1 cellular context compared by ENCODE assay signal in the genomic region with DNA sequence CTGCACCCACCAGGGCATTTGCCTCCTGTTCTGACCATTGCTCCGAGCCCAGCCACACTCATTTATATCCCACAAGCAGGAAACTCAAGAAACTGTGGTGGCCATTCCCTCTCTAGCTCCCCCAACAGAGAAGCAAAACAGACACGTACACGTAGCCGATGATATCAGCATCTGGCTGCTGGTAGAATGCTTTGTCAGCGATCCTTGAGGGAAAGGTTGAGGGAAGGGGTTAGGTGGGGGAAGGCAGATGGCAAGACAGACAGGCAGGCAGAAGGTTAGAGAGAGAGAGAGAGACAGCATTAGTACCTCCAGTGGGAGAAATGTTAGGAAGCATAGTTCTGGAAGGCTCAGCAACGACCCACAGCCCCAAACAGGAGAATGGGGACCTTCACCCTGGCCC.
TF ChIP-seq lines count a peak whose summit lies in the region.

No MANE protein-coding gene starts in this region.

TF ChIP-seq in K562, 482 proteins besides CTCF, POLR2A, EP300 and RAD21 (continued from another document and continues in another):
- TF ChIP-seq, protein P1, sequence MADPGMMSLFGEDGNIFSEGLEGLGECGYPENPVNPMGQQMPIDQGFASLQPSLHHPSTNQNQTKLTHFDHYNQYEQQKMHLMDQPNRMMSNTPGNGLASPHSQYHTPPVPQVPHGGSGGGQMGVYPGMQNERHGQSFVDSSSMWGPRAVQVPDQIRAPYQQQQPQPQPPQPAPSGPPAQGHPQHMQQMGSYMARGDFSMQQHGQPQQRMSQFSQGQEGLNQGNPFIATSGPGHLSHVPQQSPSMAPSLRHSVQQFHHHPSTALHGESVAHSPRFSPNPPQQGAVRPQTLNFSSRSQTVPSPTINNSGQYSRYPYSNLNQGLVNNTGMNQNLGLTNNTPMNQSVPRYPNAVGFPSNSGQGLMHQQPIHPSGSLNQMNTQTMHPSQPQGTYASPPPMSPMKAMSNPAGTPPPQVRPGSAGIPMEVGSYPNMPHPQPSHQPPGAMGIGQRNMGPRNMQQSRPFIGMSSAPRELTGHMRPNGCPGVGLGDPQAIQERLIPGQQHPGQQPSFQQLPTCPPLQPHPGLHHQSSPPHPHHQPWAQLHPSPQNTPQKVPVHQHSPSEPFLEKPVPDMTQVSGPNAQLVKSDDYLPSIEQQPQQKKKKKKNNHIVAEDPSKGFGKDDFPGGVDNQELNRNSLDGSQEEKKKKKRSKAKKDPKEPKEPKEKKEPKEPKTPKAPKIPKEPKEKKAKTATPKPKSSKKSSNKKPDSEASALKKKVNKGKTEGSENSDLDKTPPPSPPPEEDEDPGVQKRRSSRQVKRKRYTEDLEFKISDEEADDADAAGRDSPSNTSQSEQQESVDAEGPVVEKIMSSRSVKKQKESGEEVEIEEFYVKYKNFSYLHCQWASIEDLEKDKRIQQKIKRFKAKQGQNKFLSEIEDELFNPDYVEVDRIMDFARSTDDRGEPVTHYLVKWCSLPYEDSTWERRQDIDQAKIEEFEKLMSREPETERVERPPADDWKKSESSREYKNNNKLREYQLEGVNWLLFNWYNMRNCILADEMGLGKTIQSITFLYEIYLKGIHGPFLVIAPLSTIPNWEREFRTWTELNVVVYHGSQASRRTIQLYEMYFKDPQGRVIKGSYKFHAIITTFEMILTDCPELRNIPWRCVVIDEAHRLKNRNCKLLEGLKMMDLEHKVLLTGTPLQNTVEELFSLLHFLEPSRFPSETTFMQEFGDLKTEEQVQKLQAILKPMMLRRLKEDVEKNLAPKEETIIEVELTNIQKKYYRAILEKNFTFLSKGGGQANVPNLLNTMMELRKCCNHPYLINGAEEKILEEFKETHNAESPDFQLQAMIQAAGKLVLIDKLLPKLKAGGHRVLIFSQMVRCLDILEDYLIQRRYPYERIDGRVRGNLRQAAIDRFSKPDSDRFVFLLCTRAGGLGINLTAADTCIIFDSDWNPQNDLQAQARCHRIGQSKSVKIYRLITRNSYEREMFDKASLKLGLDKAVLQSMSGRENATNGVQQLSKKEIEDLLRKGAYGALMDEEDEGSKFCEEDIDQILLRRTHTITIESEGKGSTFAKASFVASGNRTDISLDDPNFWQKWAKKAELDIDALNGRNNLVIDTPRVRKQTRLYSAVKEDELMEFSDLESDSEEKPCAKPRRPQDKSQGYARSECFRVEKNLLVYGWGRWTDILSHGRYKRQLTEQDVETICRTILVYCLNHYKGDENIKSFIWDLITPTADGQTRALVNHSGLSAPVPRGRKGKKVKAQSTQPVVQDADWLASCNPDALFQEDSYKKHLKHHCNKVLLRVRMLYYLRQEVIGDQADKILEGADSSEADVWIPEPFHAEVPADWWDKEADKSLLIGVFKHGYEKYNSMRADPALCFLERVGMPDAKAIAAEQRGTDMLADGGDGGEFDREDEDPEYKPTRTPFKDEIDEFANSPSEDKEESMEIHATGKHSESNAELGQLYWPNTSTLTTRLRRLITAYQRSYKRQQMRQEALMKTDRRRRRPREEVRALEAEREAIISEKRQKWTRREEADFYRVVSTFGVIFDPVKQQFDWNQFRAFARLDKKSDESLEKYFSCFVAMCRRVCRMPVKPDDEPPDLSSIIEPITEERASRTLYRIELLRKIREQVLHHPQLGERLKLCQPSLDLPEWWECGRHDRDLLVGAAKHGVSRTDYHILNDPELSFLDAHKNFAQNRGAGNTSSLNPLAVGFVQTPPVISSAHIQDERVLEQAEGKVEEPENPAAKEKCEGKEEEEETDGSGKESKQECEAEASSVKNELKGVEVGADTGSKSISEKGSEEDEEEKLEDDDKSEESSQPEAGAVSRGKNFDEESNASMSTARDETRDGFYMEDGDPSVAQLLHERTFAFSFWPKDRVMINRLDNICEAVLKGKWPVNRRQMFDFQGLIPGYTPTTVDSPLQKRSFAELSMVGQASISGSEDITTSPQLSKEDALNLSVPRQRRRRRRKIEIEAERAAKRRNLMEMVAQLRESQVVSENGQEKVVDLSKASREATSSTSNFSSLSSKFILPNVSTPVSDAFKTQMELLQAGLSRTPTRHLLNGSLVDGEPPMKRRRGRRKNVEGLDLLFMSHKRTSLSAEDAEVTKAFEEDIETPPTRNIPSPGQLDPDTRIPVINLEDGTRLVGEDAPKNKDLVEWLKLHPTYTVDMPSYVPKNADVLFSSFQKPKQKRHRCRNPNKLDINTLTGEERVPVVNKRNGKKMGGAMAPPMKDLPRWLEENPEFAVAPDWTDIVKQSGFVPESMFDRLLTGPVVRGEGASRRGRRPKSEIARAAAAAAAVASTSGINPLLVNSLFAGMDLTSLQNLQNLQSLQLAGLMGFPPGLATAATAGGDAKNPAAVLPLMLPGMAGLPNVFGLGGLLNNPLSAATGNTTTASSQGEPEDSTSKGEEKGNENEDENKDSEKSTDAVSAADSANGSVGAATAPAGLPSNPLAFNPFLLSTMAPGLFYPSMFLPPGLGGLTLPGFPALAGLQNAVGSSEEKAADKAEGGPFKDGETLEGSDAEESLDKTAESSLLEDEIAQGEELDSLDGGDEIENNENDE (IDR thresholded peaks at IDR 0.05; ENCODE audit: low read depth, low read length) = no peak
- no peak for TF ChIP-seq ZNF707 (CRISPR knock-in tag; conservative IDR thresholded peaks at IDR 0.05)
- peak; percentile 66; the same call in 1 of the 2 replicates for TF ChIP-seq NBN (IDR thresholded peaks at IDR 0.05; ENCODE audit: low read depth)
- peak; percentile 48; the same call in 1 of the 2 replicates for TF ChIP-seq JUND (IDR thresholded peaks at IDR 0.05; ENCODE audit: borderline replicate concordance, low read depth, low read length)
- TF ChIP-seq JUND (tag; IDR thresholded peaks at IDR 0.05; ENCODE audit: borderline replicate concordance, low read depth, low read length) = peak; percentile 63; the same call in 1 of the 3 replicates
- TF ChIP-seq, protein P2, sequence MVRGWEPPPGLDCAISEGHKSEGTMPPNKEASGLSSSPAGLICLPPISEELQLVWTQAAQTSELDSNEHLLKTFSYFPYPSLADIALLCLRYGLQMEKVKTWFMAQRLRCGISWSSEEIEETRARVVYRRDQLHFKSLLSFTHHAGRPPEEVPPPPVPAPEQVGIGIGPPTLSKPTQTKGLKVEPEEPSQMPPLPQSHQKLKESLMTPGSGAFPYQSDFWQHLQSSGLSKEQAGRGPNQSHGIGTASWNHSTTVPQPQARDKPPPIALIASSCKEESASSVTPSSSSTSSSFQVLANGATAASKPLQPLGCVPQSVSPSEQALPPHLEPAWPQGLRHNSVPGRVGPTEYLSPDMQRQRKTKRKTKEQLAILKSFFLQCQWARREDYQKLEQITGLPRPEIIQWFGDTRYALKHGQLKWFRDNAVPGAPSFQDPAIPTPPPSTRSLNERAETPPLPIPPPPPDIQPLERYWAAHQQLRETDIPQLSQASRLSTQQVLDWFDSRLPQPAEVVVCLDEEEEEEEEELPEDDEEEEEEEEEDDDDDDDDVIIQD (CRISPR knock-in tag; IDR thresholded peaks at IDR 0.05) = no peak
- TF ChIP-seq SMARCA5 (IDR thresholded peaks at IDR 0.05) = no peak
- TF ChIP-seq, protein P3, sequence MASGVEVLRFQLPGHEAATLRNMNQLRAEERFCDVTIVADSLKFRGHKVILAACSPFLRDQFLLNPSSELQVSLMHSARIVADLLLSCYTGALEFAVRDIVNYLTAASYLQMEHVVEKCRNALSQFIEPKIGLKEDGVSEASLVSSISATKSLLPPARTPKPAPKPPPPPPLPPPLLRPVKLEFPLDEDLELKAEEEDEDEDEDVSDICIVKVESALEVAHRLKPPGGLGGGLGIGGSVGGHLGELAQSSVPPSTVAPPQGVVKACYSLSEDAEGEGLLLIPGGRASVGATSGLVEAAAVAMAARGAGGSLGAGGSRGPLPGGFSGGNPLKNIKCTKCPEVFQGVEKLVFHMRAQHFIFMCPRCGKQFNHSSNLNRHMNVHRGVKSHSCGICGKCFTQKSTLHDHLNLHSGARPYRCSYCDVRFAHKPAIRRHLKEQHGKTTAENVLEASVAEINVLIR (CRISPR knock-in tag; IDR thresholded peaks at IDR 0.05) = no peak
- no peak for TF ChIP-seq KDM4B (IDR thresholded peaks at IDR 0.05; ENCODE audit: borderline replicate concordance in 2 of 2, low read depth in 1 of 2)
- TF ChIP-seq SMARCA4 (IDR thresholded peaks at IDR 0.05) = peak; percentile 73
- TF ChIP-seq GTF2E2 (tag; IDR thresholded peaks at IDR 0.05) = no peak
- TF ChIP-seq, protein P4, sequence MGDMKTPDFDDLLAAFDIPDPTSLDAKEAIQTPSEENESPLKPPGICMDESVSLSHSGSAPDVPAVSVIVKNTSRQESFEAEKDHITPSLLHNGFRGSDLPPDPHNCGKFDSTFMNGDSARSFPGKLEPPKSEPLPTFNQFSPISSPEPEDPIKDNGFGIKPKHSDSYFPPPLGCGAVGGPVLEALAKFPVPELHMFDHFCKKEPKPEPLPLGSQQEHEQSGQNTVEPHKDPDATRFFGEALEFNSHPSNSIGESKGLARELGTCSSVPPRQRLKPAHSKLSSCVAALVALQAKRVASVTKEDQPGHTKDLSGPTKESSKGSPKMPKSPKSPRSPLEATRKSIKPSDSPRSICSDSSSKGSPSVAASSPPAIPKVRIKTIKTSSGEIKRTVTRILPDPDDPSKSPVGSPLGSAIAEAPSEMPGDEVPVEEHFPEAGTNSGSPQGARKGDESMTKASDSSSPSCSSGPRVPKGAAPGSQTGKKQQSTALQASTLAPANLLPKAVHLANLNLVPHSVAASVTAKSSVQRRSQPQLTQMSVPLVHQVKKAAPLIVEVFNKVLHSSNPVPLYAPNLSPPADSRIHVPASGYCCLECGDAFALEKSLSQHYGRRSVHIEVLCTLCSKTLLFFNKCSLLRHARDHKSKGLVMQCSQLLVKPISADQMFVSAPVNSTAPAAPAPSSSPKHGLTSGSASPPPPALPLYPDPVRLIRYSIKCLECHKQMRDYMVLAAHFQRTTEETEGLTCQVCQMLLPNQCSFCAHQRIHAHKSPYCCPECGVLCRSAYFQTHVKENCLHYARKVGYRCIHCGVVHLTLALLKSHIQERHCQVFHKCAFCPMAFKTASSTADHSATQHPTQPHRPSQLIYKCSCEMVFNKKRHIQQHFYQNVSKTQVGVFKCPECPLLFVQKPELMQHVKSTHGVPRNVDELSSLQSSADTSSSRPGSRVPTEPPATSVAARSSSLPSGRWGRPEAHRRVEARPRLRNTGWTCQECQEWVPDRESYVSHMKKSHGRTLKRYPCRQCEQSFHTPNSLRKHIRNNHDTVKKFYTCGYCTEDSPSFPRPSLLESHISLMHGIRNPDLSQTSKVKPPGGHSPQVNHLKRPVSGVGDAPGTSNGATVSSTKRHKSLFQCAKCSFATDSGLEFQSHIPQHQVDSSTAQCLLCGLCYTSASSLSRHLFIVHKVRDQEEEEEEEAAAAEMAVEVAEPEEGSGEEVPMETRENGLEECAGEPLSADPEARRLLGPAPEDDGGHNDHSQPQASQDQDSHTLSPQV (IDR thresholded peaks at IDR 0.05) = peak; percentile 75
- TF ChIP-seq, protein P5, sequence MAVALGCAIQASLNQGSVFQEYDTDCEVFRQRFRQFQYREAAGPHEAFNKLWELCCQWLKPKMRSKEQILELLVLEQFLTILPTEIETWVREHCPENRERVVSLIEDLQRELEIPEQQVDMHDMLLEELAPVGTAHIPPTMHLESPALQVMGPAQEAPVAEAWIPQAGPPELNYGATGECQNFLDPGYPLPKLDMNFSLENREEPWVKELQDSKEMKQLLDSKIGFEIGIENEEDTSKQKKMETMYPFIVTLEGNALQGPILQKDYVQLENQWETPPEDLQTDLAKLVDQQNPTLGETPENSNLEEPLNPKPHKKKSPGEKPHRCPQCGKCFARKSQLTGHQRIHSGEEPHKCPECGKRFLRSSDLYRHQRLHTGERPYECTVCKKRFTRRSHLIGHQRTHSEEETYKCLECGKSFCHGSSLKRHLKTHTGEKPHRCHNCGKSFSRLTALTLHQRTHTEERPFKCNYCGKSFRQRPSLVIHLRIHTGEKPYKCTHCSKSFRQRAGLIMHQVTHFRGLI (CRISPR knock-in tag; IDR thresholded peaks at IDR 0.05) = no peak
- TF ChIP-seq HDAC1 (IDR thresholded peaks at IDR 0.05) = 0 out of 4 replicates have a peak, but pooled peaks of 1 of the 2 experiments have one; percentile 33
- 0 out of 4 replicates have a peak, but pooled peaks of 1 of the 2 experiments have one; percentile 20 for TF ChIP-seq NRF1 (conservative IDR thresholded peaks at IDR 0.05 in 1 of 2, IDR thresholded peaks at IDR 0.05 in 1 of 2)
- peak in 1 of 3 experiments; percentile 33 for TF ChIP-seq YY1 (IDR thresholded peaks at IDR 0.05; ENCODE audit: borderline replicate concordance in 1 of 3, control insufficient read depth in 1 of 3, extremely low read depth in 1 of 3, insufficient read depth in 3 of 3, insufficient read length in 1 of 3, insufficient replicate concordance in 2 of 3, low read depth in 1 of 3, low read length in 2 of 3)
- TF ChIP-seq, protein P6, sequence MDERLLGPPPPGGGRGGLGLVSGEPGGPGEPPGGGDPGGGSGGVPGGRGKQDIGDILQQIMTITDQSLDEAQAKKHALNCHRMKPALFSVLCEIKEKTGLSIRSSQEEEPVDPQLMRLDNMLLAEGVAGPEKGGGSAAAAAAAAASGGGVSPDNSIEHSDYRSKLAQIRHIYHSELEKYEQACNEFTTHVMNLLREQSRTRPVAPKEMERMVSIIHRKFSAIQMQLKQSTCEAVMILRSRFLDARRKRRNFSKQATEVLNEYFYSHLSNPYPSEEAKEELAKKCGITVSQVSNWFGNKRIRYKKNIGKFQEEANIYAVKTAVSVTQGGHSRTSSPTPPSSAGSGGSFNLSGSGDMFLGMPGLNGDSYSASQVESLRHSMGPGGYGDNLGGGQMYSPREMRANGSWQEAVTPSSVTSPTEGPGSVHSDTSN (CRISPR knock-in tag; IDR thresholded peaks at IDR 0.05; ENCODE audit: low read depth) = no peak
- TF ChIP-seq, protein P6 (tag; conservative IDR thresholded peaks at IDR 0.05; ENCODE audit: low read depth) = peak; percentile 33; the same call in 1 of the 2 replicates
- no peak for TF ChIP-seq OTX1 (CRISPR knock-in tag; IDR thresholded peaks at IDR 0.05)
- 0 out of 2 replicates have a peak, but pooled peaks have one; percentile 16 for TF ChIP-seq NFRKB (IDR thresholded peaks at IDR 0.05; ENCODE audit: low read depth)
